11 cellular contexts compared by ENCODE assay signal in the genomic region with DNA sequence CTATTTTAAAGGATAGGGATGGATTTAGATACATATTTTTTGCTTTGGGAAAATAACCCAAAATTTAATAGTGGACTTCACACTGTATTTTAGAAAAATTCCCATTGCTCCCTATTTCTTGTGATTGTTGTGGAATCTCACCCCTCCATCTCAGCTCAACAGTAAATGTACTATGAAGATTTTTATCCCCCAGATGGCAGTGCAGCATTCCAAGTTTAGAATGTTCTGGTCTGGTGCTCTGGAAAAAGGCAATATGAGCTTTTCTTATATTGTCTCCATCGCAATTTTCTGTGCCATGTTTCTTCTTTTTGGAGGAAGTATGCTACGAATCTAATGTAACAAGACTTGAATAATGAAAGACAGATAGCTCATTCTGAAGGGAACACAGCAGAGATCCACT.
DNase-seq lines count a peak whose midpoint lies in the region; ATAC-seq, FAIRE-seq and TF ChIP-seq lines count a peak whose summit lies in the region.
"Had no signal": no experiment of that assay in that cellular context is flagged by ENCODE, and none has a peak within 500 bp of the region (broad histone marks: within the 10 kb centered on the region; RNA-seq: fewer than 3 reads in every experiment).

No MANE protein-coding gene starts in this region.

- no peak overlapping the region for H3K23ac ChIP-seq in mesenchymal stem cell (ENCODE audit: low read length in 2 of 2)

- 61% methylated on average over 2 of the region's 2 CpGs for WGBS in mesenchymal stem cell
- 17 to 23% methylated on average over 2 of the region's 2 CpGs for WGBS in esophagus squamous epithelium, 2 donors

- H3K4me2 ChIP-seq in astrocyte (ENCODE audit: low read length) = no peak overlapping the region
- no peak overlapping the region for H3K4me2 ChIP-seq in mesenchymal stem cell (ENCODE audit: low read length, poor library complexity, severe bottlenecking)

- H3K27me3 ChIP-seq in astrocyte (ENCODE audit: insufficient read depth, low read length) (no peaks in the 10 kb centered on the region), mesenchymal stem cell (ENCODE audit: control insufficient read depth in 1 of 2, insufficient read depth in 1 of 2, low read length in 2 of 2) (peaks cover 0 to under 1% of the 10 kb centered on the region in 2 experiments), esophagus squamous epithelium (no peaks in the 10 kb centered on the region)

- no peak overlapping the region for H3K4ac ChIP-seq in mesenchymal stem cell (ENCODE audit: low read depth in 1 of 2, low read length in 2 of 2)

- H3K9me3 ChIP-seq in astrocyte (ENCODE audit: insufficient read depth, low read depth, low read length) (no peaks in the 10 kb centered on the region), mesenchymal stem cell (ENCODE audit: control insufficient read depth, low read length) (no peaks in the 10 kb centered on the region), esophagus squamous epithelium (no peaks in the 10 kb centered on the region)

- H2BK120ac ChIP-seq in mesenchymal stem cell (ENCODE audit: low read depth, low read length) = no peak overlapping the region

- H3K9ac ChIP-seq in astrocyte (ENCODE audit: low read length) = no peak overlapping the region
- no peak overlapping the region for H3K9ac ChIP-seq in mesenchymal stem cell (ENCODE audit: low read length)

- no peaks in the 10 kb centered on the region for H3K27me3 Mint-ChIP-seq in astrocyte (ENCODE audit: low read depth, unreplicated experiment)

- H3K36me3 ChIP-seq in astrocyte (ENCODE audit: insufficient read depth, low read length) = no peaks in the 10 kb centered on the region
- no peaks in the 10 kb centered on the region for H3K36me3 ChIP-seq in mesenchymal stem cell (ENCODE audit: control insufficient read depth in 1 of 2, insufficient read depth in 2 of 2, low read depth in 1 of 2, low read length in 2 of 2)
- no peaks in the 10 kb centered on the region for H3K36me3 ChIP-seq in esophagus squamous epithelium

- H3K4me1 Mint-ChIP-seq in astrocyte (ENCODE audit: low read depth, unreplicated experiment) = no peaks in the 10 kb centered on the region

- H3K79me2 ChIP-seq in astrocyte (ENCODE audit: insufficient read depth, low read length) = no peaks in the 10 kb centered on the region

- no peak overlapping the region for H3K14ac ChIP-seq in mesenchymal stem cell (ENCODE audit: low read length in 2 of 2)

- peak overlapping the region; percentile 26 for H2AFZ ChIP-seq in astrocyte (ENCODE audit: low read depth, low read length)
- no peak overlapping the region for H2AFZ ChIP-seq in mesenchymal stem cell (ENCODE audit: low read depth, low read length)

- H4K8ac ChIP-seq in mesenchymal stem cell (ENCODE audit: low read length) = no peak overlapping the region

- H3K9me3 Mint-ChIP-seq in astrocyte (ENCODE audit: unreplicated experiment) = no peaks in the 10 kb centered on the region

- no peak overlapping the region for H4K91ac ChIP-seq in mesenchymal stem cell (ENCODE audit: low read length)

- H2BK5ac ChIP-seq in mesenchymal stem cell (ENCODE audit: low read depth, low read length, poor library complexity, severe bottlenecking) = no peak overlapping the region

- no peak overlapping the region for H2AK5ac ChIP-seq in mesenchymal stem cell (ENCODE audit: low read length, severe bottlenecking)

- H3K36me3 Mint-ChIP-seq in astrocyte (ENCODE audit: low read depth, unreplicated experiment) = no peaks in the 10 kb centered on the region

- intact Hi-C loops in esophagus squamous epithelium (cut with DNase I) = no loop called here

- no peak overlapping the region for H3K27ac Mint-ChIP-seq in astrocyte (ENCODE audit: unreplicated experiment)

- DNase-seq in D341Med (ENCODE audit: low spot score) (peak; percentile 26), NCI-H128 (lab: John Stamatoyannopoulos, UW; ENCODE audit: unreplicated experiment) (peak; percentile 15), astrocyte (ENCODE audit: low read depth) (peak; percentile 24), mesenchymal stem cell (peak; percentile 44), esophagus squamous epithelium (lab: John Stamatoyannopoulos, UW) (no peak)
- DNase-seq in activated T-cell treated with anti-CD3 and anti-CD28 coated beads, Interleukin-2, amount 50 U/mL, for 48 hours = no peak
- DNase-seq: kidney had no signal

- H3K27ac ChIP-seq in astrocyte (ENCODE audit: low read depth, low read length) (no peak overlapping the region), mesenchymal stem cell (ENCODE audit: low read length, poor library complexity, severe bottlenecking) (no peak overlapping the region), esophagus squamous epithelium (no peak overlapping the region)

- TF ChIP-seq POLR2A in esophagus squamous epithelium (IDR thresholded peaks at IDR 0.05) = no peak

- H3K18ac ChIP-seq in mesenchymal stem cell (ENCODE audit: low read depth in 1 of 2, low read length in 2 of 2) = no peak overlapping the region

- H3K4me3 ChIP-seq in astrocyte (ENCODE audit: insufficient read depth, low read depth, low read length) (no peak overlapping the region), mesenchymal stem cell (ENCODE audit: insufficient read depth in 1 of 2, low read depth in 1 of 2, low read length in 2 of 2) (no peak overlapping the region), esophagus squamous epithelium (no peak overlapping the region)
- H3K4me3 ChIP-seq: K562 had no signal

- H3K4me1 ChIP-seq in astrocyte (ENCODE audit: insufficient read depth, low read length) (no peaks in the 10 kb centered on the region), mesenchymal stem cell (ENCODE audit: control insufficient read depth, insufficient read depth, low read depth, low read length) (no peaks in the 10 kb centered on the region), esophagus squamous epithelium (no peaks in the 10 kb centered on the region)

- H2BK15ac ChIP-seq in mesenchymal stem cell (ENCODE audit: low read depth, poor library complexity, severe bottlenecking) = no peak overlapping the region

- no peaks in the 10 kb centered on the region for H4K20me1 ChIP-seq in astrocyte (ENCODE audit: insufficient read depth, low read length)

- no peak for FAIRE-seq in astrocyte (lab: Jason Lieb, UNC)
- FAIRE-seq: bronchial epithelial cell, K562 had no signal

- H2BK12ac ChIP-seq in mesenchymal stem cell (ENCODE audit: low read length in 2 of 2) = no peak overlapping the region

- TF ChIP-seq CTCF in astrocyte (IDR thresholded peaks at IDR 0.05; ENCODE audit: insufficient read depth, low read depth, low read length) (peak; percentile 22), esophagus squamous epithelium (IDR thresholded peaks at IDR 0.05) (no peak)

- ATAC-seq in HG02870 (IDR thresholded peaks at IDR 0.05; ENCODE audit: unreplicated experiment) (no peak), HG02970 (IDR thresholded peaks at IDR 0.05; ENCODE audit: low FRiP score, unreplicated experiment) (no peak)
- ATAC-seq: K562 had no signal

- no peak overlapping the region for H3K4me3 Mint-ChIP-seq in astrocyte (ENCODE audit: unreplicated experiment)

- H3K79me1 ChIP-seq in mesenchymal stem cell (replicated peaks; ENCODE audit: low read length, poor library complexity, severe bottlenecking) = no peaks in the 10 kb centered on the region

Comparison
In these comparisons a context has a peak if more than half of its experiments do, and no peak if none do; other contexts are left out.
1. DNase-seq: peak in D341Med (single experiment), NCI-H128 (single experiment), astrocyte (single experiment) and mesenchymal stem cell (single experiment); none in activated T-cell treated with anti-CD3 and anti-CD28 coated beads, Interleukin-2, amount 50 U/mL, for 48 hours (0 of 2) and esophagus squamous epithelium (single experiment).